1 cellular context compared by ENCODE assay signal in the genomic region with DNA sequence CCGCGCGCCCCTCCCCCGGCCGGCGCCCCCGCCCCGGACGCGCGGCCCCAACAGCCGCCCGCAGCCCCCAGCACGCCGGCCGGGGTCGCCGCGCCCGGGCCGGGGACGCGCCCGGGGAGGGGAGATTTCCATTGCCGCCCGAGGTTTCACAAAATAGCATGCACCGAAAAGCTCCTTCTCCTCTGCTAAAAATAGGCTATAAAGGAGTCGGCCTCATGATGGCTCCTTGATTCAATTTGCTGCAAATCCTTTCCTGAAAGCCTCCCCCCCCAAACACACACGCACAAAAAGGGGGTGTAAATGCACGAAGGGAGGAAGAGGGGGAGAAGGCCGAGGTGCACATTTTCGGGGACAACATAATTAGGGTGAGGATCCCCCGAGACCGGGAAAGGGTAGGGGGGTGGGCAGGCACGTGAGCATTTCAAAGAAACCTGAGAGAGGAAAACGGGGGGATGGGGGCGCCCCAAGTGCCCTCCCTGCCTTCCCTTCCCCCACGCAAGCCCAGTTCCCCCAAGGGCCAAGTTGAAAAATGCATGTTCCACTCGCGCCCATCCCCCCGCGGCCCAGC.
A peak's percentile ranks its signal among the peaks of the same experiment; 100 is the strongest.
TF ChIP-seq lines count a peak whose summit lies in the region.

No MANE protein-coding gene starts in this region.

TF ChIP-seq in K562, 482 proteins besides CTCF, POLR2A, EP300 and RAD21 (continued from another document and continues in another):
- TF ChIP-seq ARID4B (CRISPR knock-in tag; IDR thresholded peaks at IDR 0.05) (peak; percentile 40; the same call in 1 of the 2 replicates), NFYB (IDR thresholded peaks at IDR 0.05; ENCODE audit: extremely low read depth, insufficient read length) (no peak), LARP7 (IDR thresholded peaks at IDR 0.05) (no peak), ETV1 (tag; conservative IDR thresholded peaks at IDR 0.05; ENCODE audit: low read depth) (no peak), SMARCA4 (IDR thresholded peaks at IDR 0.05) (no peak), SRSF3 (IDR thresholded peaks at IDR 0.05; ENCODE audit: insufficient read depth, low read length) (0 out of 2 replicates have a peak, but pooled peaks have one; percentile 76), ZNF740 (CRISPR knock-in tag; IDR thresholded peaks at IDR 0.05) (peak; percentile 88), ZNF740 (tag; IDR thresholded peaks at IDR 0.05) (peak in 1 of 2 experiments; percentile 79; a peak in 1 of 4 replicates), ZBTB7A (IDR thresholded peaks at IDR 0.05; ENCODE audit: borderline replicate concordance, control insufficient read depth, low read depth, low read length) (peak; percentile 44), ZNF766 (CRISPR knock-in tag; conservative IDR thresholded peaks at IDR 0.05) (0 out of 2 replicates have a peak, but pooled peaks have one; percentile 31), ZNF511 (CRISPR knock-in tag; IDR thresholded peaks at IDR 0.05) (0 out of 2 replicates have a peak, but pooled peaks have one; percentile 28), NFRKB (IDR thresholded peaks at IDR 0.05; ENCODE audit: low read depth) (peak; percentile 95; the same call in 1 of the 2 replicates), ZNF586 (CRISPR knock-in tag; conservative IDR thresholded peaks at IDR 0.05) (no peak), POLR2AphosphoS2 (IDR thresholded peaks at IDR 0.05; ENCODE audit: low read length) (no peak), PHTF2 (CRISPR knock-in tag; IDR thresholded peaks at IDR 0.05) (0 out of 2 replicates have a peak, but pooled peaks have one; percentile 16), NFE2 (IDR thresholded peaks at IDR 0.05; ENCODE audit: low read depth) (no peak), TSHZ1 (CRISPR knock-in tag; IDR thresholded peaks at IDR 0.05) (no peak), KDM5B (IDR thresholded peaks at IDR 0.05; ENCODE audit: insufficient replicate concordance, low read depth, low read length) (no peak), ZNF583 (CRISPR knock-in tag; IDR thresholded peaks at IDR 0.05) (no peak), JUND (IDR thresholded peaks at IDR 0.05; ENCODE audit: borderline replicate concordance, low read depth, low read length) (no peak), JUND (tag; IDR thresholded peaks at IDR 0.05; ENCODE audit: borderline replicate concordance, low read depth, low read length) (no peak), ZNF274 (IDR thresholded peaks at IDR 0.05; ENCODE audit: borderline replicate concordance, low read depth, low read length) (no peak), BHLHE40 (IDR thresholded peaks at IDR 0.05; ENCODE audit: low read length) (peak; percentile 81), ZNF23 (CRISPR knock-in tag; IDR thresholded peaks at IDR 0.05) (no peak), TEAD1 (CRISPR knock-in tag; IDR thresholded peaks at IDR 0.05) (no peak; a peak in 1 of 4 replicates), BMI1 (IDR thresholded peaks at IDR 0.05; ENCODE audit: low read length) (no peak), CBX2 (IDR thresholded peaks at IDR 0.05; ENCODE audit: insufficient read depth, low read length, poor library complexity, severe bottlenecking) (no peak), ZNF395 (CRISPR knock-in tag; IDR thresholded peaks at IDR 0.05) (peak; percentile 46; the same call in 1 of the 2 replicates)
- TF ChIP-seq, protein P1, sequence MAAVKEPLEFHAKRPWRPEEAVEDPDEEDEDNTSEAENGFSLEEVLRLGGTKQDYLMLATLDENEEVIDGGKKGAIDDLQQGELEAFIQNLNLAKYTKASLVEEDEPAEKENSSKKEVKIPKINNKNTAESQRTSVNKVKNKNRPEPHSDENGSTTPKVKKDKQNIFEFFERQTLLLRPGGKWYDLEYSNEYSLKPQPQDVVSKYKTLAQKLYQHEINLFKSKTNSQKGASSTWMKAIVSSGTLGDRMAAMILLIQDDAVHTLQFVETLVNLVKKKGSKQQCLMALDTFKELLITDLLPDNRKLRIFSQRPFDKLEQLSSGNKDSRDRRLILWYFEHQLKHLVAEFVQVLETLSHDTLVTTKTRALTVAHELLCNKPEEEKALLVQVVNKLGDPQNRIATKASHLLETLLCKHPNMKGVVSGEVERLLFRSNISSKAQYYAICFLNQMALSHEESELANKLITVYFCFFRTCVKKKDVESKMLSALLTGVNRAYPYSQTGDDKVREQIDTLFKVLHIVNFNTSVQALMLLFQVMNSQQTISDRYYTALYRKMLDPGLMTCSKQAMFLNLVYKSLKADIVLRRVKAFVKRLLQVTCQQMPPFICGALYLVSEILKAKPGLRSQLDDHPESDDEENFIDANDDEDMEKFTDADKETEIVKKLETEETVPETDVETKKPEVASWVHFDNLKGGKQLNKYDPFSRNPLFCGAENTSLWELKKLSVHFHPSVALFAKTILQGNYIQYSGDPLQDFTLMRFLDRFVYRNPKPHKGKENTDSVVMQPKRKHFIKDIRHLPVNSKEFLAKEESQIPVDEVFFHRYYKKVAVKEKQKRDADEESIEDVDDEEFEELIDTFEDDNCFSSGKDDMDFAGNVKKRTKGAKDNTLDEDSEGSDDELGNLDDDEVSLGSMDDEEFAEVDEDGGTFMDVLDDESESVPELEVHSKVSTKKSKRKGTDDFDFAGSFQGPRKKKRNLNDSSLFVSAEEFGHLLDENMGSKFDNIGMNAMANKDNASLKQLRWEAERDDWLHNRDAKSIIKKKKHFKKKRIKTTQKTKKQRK (IDR thresholded peaks at IDR 0.05; ENCODE audit: borderline replicate concordance, low read depth, low read length) = no peak
- TF ChIP-seq, protein P2, sequence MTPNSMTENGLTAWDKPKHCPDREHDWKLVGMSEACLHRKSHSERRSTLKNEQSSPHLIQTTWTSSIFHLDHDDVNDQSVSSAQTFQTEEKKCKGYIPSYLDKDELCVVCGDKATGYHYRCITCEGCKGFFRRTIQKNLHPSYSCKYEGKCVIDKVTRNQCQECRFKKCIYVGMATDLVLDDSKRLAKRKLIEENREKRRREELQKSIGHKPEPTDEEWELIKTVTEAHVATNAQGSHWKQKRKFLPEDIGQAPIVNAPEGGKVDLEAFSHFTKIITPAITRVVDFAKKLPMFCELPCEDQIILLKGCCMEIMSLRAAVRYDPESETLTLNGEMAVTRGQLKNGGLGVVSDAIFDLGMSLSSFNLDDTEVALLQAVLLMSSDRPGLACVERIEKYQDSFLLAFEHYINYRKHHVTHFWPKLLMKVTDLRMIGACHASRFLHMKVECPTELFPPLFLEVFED (CRISPR knock-in tag; conservative IDR thresholded peaks at IDR 0.05) = 0 out of 2 replicates have a peak, but pooled peaks have one; percentile 29
- TF ChIP-seq, protein P3, sequence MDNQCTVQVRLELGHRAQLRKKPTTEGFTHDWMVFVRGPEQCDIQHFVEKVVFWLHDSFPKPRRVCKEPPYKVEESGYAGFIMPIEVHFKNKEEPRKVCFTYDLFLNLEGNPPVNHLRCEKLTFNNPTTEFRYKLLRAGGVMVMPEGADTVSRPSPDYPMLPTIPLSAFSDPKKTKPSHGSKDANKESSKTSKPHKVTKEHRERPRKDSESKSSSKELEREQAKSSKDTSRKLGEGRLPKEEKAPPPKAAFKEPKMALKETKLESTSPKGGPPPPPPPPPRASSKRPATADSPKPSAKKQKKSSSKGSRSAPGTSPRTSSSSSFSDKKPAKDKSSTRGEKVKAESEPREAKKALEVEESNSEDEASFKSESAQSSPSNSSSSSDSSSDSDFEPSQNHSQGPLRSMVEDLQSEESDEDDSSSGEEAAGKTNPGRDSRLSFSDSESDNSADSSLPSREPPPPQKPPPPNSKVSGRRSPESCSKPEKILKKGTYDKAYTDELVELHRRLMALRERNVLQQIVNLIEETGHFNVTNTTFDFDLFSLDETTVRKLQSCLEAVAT (IDR thresholded peaks at IDR 0.05) = peak; percentile 61 to 78; a peak in 3 of 4 replicates
- TF ChIP-seq, protein P4, sequence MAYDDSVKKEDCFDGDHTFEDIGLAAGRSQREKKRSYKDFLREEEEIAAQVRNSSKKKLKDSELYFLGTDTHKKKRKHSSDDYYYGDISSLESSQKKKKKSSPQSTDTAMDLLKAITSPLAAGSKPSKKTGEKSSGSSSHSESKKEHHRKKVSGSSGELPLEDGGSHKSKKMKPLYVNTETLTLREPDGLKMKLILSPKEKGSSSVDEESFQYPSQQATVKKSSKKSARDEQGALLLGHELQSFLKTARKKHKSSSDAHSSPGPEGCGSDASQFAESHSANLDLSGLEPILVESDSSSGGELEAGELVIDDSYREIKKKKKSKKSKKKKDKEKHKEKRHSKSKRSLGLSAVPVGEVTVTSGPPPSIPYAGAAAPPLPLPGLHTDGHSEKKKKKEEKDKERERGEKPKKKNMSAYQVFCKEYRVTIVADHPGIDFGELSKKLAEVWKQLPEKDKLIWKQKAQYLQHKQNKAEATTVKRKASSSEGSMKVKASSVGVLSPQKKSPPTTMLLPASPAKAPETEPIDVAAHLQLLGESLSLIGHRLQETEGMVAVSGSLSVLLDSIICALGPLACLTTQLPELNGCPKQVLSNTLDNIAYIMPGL (CRISPR knock-in tag; IDR thresholded peaks at IDR 0.05) = no peak
- TF ChIP-seq, protein P5, sequence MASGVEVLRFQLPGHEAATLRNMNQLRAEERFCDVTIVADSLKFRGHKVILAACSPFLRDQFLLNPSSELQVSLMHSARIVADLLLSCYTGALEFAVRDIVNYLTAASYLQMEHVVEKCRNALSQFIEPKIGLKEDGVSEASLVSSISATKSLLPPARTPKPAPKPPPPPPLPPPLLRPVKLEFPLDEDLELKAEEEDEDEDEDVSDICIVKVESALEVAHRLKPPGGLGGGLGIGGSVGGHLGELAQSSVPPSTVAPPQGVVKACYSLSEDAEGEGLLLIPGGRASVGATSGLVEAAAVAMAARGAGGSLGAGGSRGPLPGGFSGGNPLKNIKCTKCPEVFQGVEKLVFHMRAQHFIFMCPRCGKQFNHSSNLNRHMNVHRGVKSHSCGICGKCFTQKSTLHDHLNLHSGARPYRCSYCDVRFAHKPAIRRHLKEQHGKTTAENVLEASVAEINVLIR (CRISPR knock-in tag; IDR thresholded peaks at IDR 0.05) = no peak
